ENCODE assay signal across 8 cellular contexts in genomic region chr17:80892019-80892855, GRCh38.
DNase-seq lines count a peak whose midpoint lies in the region; ATAC-seq and TF ChIP-seq lines count a peak whose summit lies in the region.

No MANE protein-coding gene starts in this region.

- H3K36me3 ChIP-seq in right atrium auricular region (peaks cover 10% of the 10 kb centered on the region), adipocyte (ENCODE audit: control insufficient read depth, insufficient read depth, low read length, severe bottlenecking) (peaks cover 35% of the 10 kb centered on the region)

- DNase-seq in Right ventricle myocardium inferior (ENCODE audit: missing footprints) (peak; percentile 85), right atrium auricular region (ENCODE audit: low spot score) (no peak), HL-60 (ENCODE audit: low read depth in 1 of 2, low spot score in 1 of 2) (peak; percentile 95 to 96), T-helper 1 cell (peak; percentile 64 to 99 (median 73)), adipocyte (ENCODE audit: low read depth) (peak; percentile 88), inferior parietal cortex (ENCODE audit: extremely low spot score) (peak; percentile 74), DMS114 treated with DMSO at 0.1 percent for 48 hours (lab: John Stamatoyannopoulos, UW; ENCODE audit: unreplicated experiment) (no peak)
- peak; percentile 92 to 94 for DNase-seq in stimulated activated CD4-positive, alpha-beta T cell treated with anti-CD3 and anti-CD28 coated beads, Interleukin-2, amount 100 ng/mL, for 24 hours

- ATAC-seq in Right ventricle myocardium inferior: peak; percentile 89

- intact Hi-C loops in Right ventricle myocardium inferior (cut with DNase I): loop anchor here (10.0 kb wide), 1 partner anchor 437 kb away; no protein-coding TSS in a partner anchor

- peak overlapping the region; percentile 78 for H3K9ac ChIP-seq in adipocyte (ENCODE audit: low read length)

- peaks cover 0 to 16% of the 10 kb centered on the region in 2 donors for H3K4me1 ChIP-seq in right atrium auricular region
- peaks cover 24% of the 10 kb centered on the region for H3K4me1 ChIP-seq in adipocyte (ENCODE audit: control insufficient read depth, insufficient read depth, low read length)

- no peaks in the 10 kb centered on the region for H3K9me3 ChIP-seq in right atrium auricular region
- no peaks in the 10 kb centered on the region for H3K9me3 ChIP-seq in adipocyte (ENCODE audit: control insufficient read depth, low read length)

- H3K27ac ChIP-seq in right atrium auricular region (peak overlapping the region in 1 of 2 donors; percentile 64), HL-60 (replicated peaks) (peak overlapping the region; percentile 85)

- H3K4me3 ChIP-seq in right atrium auricular region (no peak overlapping the region), HL-60 (replicated peaks; ENCODE audit: insufficient read depth, low read length) (no peak overlapping the region), adipocyte (ENCODE audit: low read length) (peak overlapping the region; percentile 60)

- no peaks in the 10 kb centered on the region for H3K27me3 ChIP-seq in right atrium auricular region
- no peaks in the 10 kb centered on the region for H3K27me3 ChIP-seq in HL-60 (ENCODE audit: insufficient read depth, poor library complexity, severe bottlenecking)
- H3K27me3 ChIP-seq in adipocyte (replicated peaks; ENCODE audit: control insufficient read depth, insufficient read depth, low read length): no peaks in the 10 kb centered on the region

- TF ChIP-seq CTCF in right atrium auricular region (IDR thresholded peaks at IDR 0.05) (no peak), HL-60 (IDR thresholded peaks at IDR 0.05; ENCODE audit: insufficient read depth, low read length) (no peak)

Comparison
In these comparisons a context has a peak if more than half of its experiments do, and no peak if none do; other contexts are left out.
1. DNase-seq: peak in Right ventricle myocardium inferior (single experiment), HL-60 (2 of 2), T-helper 1 cell (5 of 5), adipocyte (single experiment), inferior parietal cortex (single experiment) and stimulated activated CD4-positive, alpha-beta T cell treated with anti-CD3 and anti-CD28 coated beads, Interleukin-2, amount 100 ng/mL, for 24 hours (2 of 2); none in right atrium auricular region (single experiment) and DMS114 treated with DMSO at 0.1 percent for 48 hours (single experiment).